In genomic region chr16:82782715-82783251, GRCh38 we compare ENCODE assay signal across 19 cellular contexts.
DNase-seq lines count a peak whose midpoint lies in the region; ATAC-seq and TF ChIP-seq lines count a peak whose summit lies in the region.
"Had no signal": no experiment of that assay in that cellular context is flagged by ENCODE, and none has a peak within 500 bp of the region (broad histone marks: within the 10 kb centered on the region; RNA-seq: fewer than 3 reads in every experiment).

No MANE protein-coding gene starts in this region.

- H3K9ac ChIP-seq in iPS-20b (ENCODE audit: low read depth, low read length), result peak overlapping the region; percentile 50; the same call in 1 of the 2 replicates

- TF ChIP-seq CTCF in gastrocnemius medialis (IDR thresholded peaks at IDR 0.05 in 4 of 5, conservative IDR thresholded peaks at IDR 0.05 in 1 of 5) (no peak), breast epithelium (IDR thresholded peaks at IDR 0.05) (no peak), A673 (conservative IDR thresholded peaks at IDR 0.05; ENCODE audit: low read depth, low read length) (no peak)

- DNase-seq in DMS53 (lab: John Stamatoyannopoulos, UW), result peak; percentile 3
- no peak for DNase-seq in DMS53 treated with DMSO at 0.1 percent for 48 hours (lab: John Stamatoyannopoulos, UW; ENCODE audit: unreplicated experiment)
- DNase-seq in SW480 (ENCODE audit: low spot score), result peak; percentile 3
- DNase-seq in gastrocnemius medialis, result peak; percentile 77 to 86
- DNase-seq in breast epithelium (ENCODE audit: low spot score in 2 of 2), result no peak
- DNase-seq in A673 (ENCODE audit: low spot score), result no peak
- DNase-seq: activated CD4-positive, alpha-beta T cell treated with anti-CD3 and anti-CD28 coated beads for 36 hours; adrenal gland; GDM1; GOT3; immature natural killer cell; naive thymus-derived CD4-positive, alpha-beta T cell; sigmoid colon; stomach had no signal

- H3K27me3 ChIP-seq in iPS-20b (ENCODE audit: insufficient read depth, low read length) (no peaks in the 10 kb centered on the region), gastrocnemius medialis (no peaks in the 10 kb centered on the region), breast epithelium (peaks cover 0 to 7% of the 10 kb centered on the region in 2 donors), A673 (replicated peaks; ENCODE audit: insufficient read depth, low read depth, low read length, poor library complexity) (peaks cover 23% of the 10 kb centered on the region)
- H3K27me3 ChIP-seq: adrenal gland, sigmoid colon, stomach had no signal

- H3K27ac ChIP-seq in iPS-20b (ENCODE audit: low read length), result no peak overlapping the region
- peak overlapping the region; percentile 85 to 93 (median 89) for H3K27ac ChIP-seq in gastrocnemius medialis
- H3K27ac ChIP-seq in breast epithelium, result no peak overlapping the region
- no peak overlapping the region for H3K27ac ChIP-seq in A673 (ENCODE audit: low read depth, low read length, poor library complexity, severe bottlenecking)
- H3K27ac ChIP-seq: 22Rv1, adrenal gland, stomach had no signal

- intact Hi-C loops in gastrocnemius medialis (cut with DNase I; ENCODE audit: low total_unique reads), result loop anchor here (2.0 to 5.0 kb wide), 2 partner anchors 48 to 150 kb away; no protein-coding TSS in a partner anchor
- intact Hi-C loops in breast epithelium (cut with DNase I; ENCODE audit: low total_unique reads), result loop anchor here (5.0 kb wide), 1 partner anchor 715 kb away; no protein-coding TSS in a partner anchor
- intact Hi-C loops in A673 (cut with micrococcal nuclease; ENCODE audit: unreplicated experiment), result no loop called here

- H3K4me1 ChIP-seq in iPS-20b (ENCODE audit: insufficient read depth, low read length) (peaks cover 16% of the 10 kb centered on the region; the same call in 1 of the 2 replicates), gastrocnemius medialis (peaks cover 43 to 54% of the 10 kb centered on the region in 2 donors), breast epithelium (no peaks in the 10 kb centered on the region), A673 (ENCODE audit: insufficient read depth, low read length, poor library complexity, severe bottlenecking) (no peaks in the 10 kb centered on the region)
- H3K4me1 ChIP-seq: adrenal gland had no signal

- H3K36me3 ChIP-seq in iPS-20b (ENCODE audit: insufficient read depth, low read depth, low read length), result no peaks in the 10 kb centered on the region
- H3K36me3 ChIP-seq in gastrocnemius medialis, result no peaks in the 10 kb centered on the region
- no peaks in the 10 kb centered on the region for H3K36me3 ChIP-seq in breast epithelium
- H3K36me3 ChIP-seq in A673 (ENCODE audit: insufficient read depth, low read length, poor library complexity, severe bottlenecking), result no peaks in the 10 kb centered on the region
- H3K36me3 ChIP-seq: adrenal gland, sigmoid colon, stomach had no signal

- no peaks in the 10 kb centered on the region for H3K9me3 ChIP-seq in iPS-20b (ENCODE audit: insufficient read depth, low read depth, low read length)
- no peaks in the 10 kb centered on the region for H3K9me3 ChIP-seq in gastrocnemius medialis
- no peaks in the 10 kb centered on the region for H3K9me3 ChIP-seq in breast epithelium
- H3K9me3 ChIP-seq in A673 (ENCODE audit: low read depth, low read length, poor library complexity, severe bottlenecking), result no peaks in the 10 kb centered on the region
- H3K9me3 ChIP-seq: adrenal gland, sigmoid colon, stomach had no signal

- POLR2A ChIA-PET in A673 (lab: Charles Lee; ENCODE audit: low non-redundant PET), result no interaction called here

- TF ChIP-seq POLR2A in gastrocnemius medialis (IDR thresholded peaks at IDR 0.05) (no peak), breast epithelium (IDR thresholded peaks at IDR 0.05) (no peak)

- ATAC-seq in gastrocnemius medialis (peak; percentile 87 to 90), HG03457 (IDR thresholded peaks at IDR 0.05; ENCODE audit: unreplicated experiment) (no peak)
- ATAC-seq: activated CD4-positive, alpha-beta T cell treated with anti-CD3 and anti-CD28 coated beads for 36 hours; K562; naive thymus-derived CD4-positive, alpha-beta T cell; Panc1 had no signal

- H3K4me3 ChIP-seq in iPS-20b (ENCODE audit: low read length), result peak overlapping the region; percentile 10; the same call in 1 of the 2 replicates
- peak overlapping the region; percentile 15 to 47 (median 35) for H3K4me3 ChIP-seq in gastrocnemius medialis
- no peak overlapping the region for H3K4me3 ChIP-seq in breast epithelium
- H3K4me3 ChIP-seq in A673 (ENCODE audit: low read depth, low read length, poor library complexity, severe bottlenecking), result no peak overlapping the region
- H3K4me3 ChIP-seq: adrenal gland, K562, sigmoid colon, stomach had no signal

- in situ Hi-C loops in gastrocnemius medialis (cut with MboI; ENCODE audit: low sequenced_read_pairs in 4 of 4), result no loop called here

- CTCF ChIA-PET in A673 (lab: Charles Lee), result no interaction called here

- BruUV-seq in A673 (replicated peaks; lab: Mats Ljungman, UMichigan), result no TSS peak

Comparison
In these comparisons a context has a peak if more than half of its experiments do, and no peak if none do; other contexts are left out.
1. DNase-seq: peak in DMS53 (single experiment), SW480 (single experiment) and gastrocnemius medialis (2 of 2); none in DMS53 treated with DMSO at 0.1 percent for 48 hours (single experiment), breast epithelium (0 of 2) and A673 (single experiment).
2. H3K27ac ChIP-seq: peak in gastrocnemius medialis (4 of 4); none in iPS-20b (single experiment), breast epithelium (0 of 2) and A673 (single experiment).
3. H3K4me3 ChIP-seq: peak in iPS-20b (single experiment) and gastrocnemius medialis (4 of 4); none in breast epithelium (0 of 3) and A673 (single experiment).